Comparison of ENCODE assay signal across 23 cellular contexts in the genomic region with DNA sequence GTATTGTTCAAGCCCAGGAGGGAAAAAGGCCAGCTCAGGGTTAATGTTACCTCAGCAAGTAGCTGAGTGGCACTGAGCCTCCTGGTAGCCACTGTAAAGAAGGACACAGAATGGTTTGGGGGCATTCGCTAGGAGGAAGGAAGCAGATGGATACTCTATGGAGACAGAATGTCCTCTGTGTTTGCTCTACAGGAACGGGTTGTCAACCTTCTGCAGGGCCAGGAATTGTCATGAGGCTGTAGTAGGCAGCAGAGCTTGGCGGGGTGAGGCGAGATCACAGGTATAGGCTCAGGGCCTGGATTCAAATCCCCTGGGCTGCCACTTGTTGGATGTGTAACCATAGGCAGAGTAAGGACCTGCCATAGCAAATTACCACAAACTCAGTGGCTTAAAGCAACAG. TPM values are rescaled to one million over a fixed set of nuclear protein-coding genes. Genes with fewer than 3 reads are reported as not detected.
"Had no signal": no experiment of that assay in that cellular context is flagged by ENCODE, and none has a peak within 500 bp of the region (broad histone marks: within the 10 kb centered on the region; RNA-seq: fewer than 3 reads in every experiment).

No MANE protein-coding gene starts in this region.

- FAIRE-seq: K562, TTC549 had no signal

- H3K36me3 ChIP-seq: brain microvascular endothelial cell had no signal

- H3K27me3 ChIP-seq: brain microvascular endothelial cell had no signal

- H3K27ac ChIP-seq: brain microvascular endothelial cell had no signal

- H3K4me3 ChIP-seq: K562 had no signal

- ATAC-seq: activated naive CD4-positive, alpha-beta T cell treated with anti-CD3 and anti-CD28 coated beads, Interleukin-2, amount 50 U/mL, for 72 hours; activated T-cell treated with anti-CD3 and anti-CD28 coated beads, Interleukin-2, amount 50 U/mL, for 4 hours; K562; T-helper 17 cell had no signal

- DNase-seq: activated CD4-positive, alpha-beta memory T cell treated with anti-CD3 and anti-CD28 coated beads for 36 hours; activated CD4-positive, alpha-beta T cell treated with anti-CD3 and anti-CD28 coated beads, Interleukin-2, amount 10 ng/mL, durations not matched to agents 7 days and 5 days; activated CD4-positive, CD25-positive, alpha-beta regulatory T cell; activated CD8-positive, alpha-beta memory T cell treated with anti-CD3 and anti-CD28 coated beads for 24 hours; activated effector memory CD4-positive, alpha-beta T cell treated with anti-CD3 and anti-CD28 coated beads, Interleukin-2, amount 50 U/mL, for 16 hours; activated naive CD4-positive, alpha-beta T cell treated with Interleukin-2 at 50 U/mL for 16 hours; activated T-cell treated with anti-CD3 and anti-CD28 coated beads, Interleukin-2, amount 50 U/mL, for 4 hours; brain microvascular endothelial cell; NCI-H1048; NCI-H146; NCI-H187 treated with DMSO at 0.1 percent for 48 hours; NCI-H2171; NCI-H2227 treated with DMSO at 0.1 percent for 48 hours; NCI-H446 treated with DMSO at 0.1 percent for 48 hours; NCI-H526; NCI-H82; SIG-M5; T-helper 17 cell; T-helper 9 cell had no signal

RNA-seq across cellular contexts. Expression of gene LRRC75B, which starts 3.0 kb away (rescaled TPM):
- total RNA-seq: OCI-LY7 had no signal
